8 cellular contexts compared by ENCODE assay signal in genomic region chr6:16759646-16760535, GRCh38. TPM values are rescaled to one million over a fixed set of nuclear protein-coding genes. Genes with fewer than 3 reads are reported as not detected.
DNase-seq lines count a peak whose midpoint lies in the region; ATAC-seq, FAIRE-seq and TF ChIP-seq lines count a peak whose summit lies in the region.

No MANE protein-coding gene starts in this region.

- H3K4me1 Mint-ChIP-seq in astrocyte (ENCODE audit: low read depth, unreplicated experiment): peaks cover 48% of the 10 kb centered on the region

- H3K4me2 ChIP-seq in astrocyte (ENCODE audit: low read length): peak overlapping the region; percentile 88

- peak overlapping the region; percentile 95 for H3K4me3 Mint-ChIP-seq in astrocyte (ENCODE audit: unreplicated experiment)

- H3K4me1 ChIP-seq in astrocyte (ENCODE audit: insufficient read depth, low read length) (peaks cover 41% of the 10 kb centered on the region), aorta (ENCODE audit: control insufficient read depth in 1 of 2, insufficient read depth in 2 of 2, low read length in 2 of 2) (peaks cover 0 to 2% of the 10 kb centered on the region in 2 donors)

- H3K36me3 ChIP-seq in astrocyte (ENCODE audit: insufficient read depth, low read length): no peaks in the 10 kb centered on the region
- H3K36me3 ChIP-seq in aorta (ENCODE audit: control insufficient read depth in 1 of 2, insufficient read depth in 2 of 2, low read length in 1 of 2): no peaks in the 10 kb centered on the region

- no peaks in the 10 kb centered on the region for H3K9me3 Mint-ChIP-seq in astrocyte (ENCODE audit: unreplicated experiment)

- H3K4me3 ChIP-seq in LNCaP clone FGC (ENCODE audit: low read depth, low read length) (peak overlapping the region; percentile 82), astrocyte (ENCODE audit: insufficient read depth, low read depth, low read length) (peak overlapping the region; percentile 84), aorta (ENCODE audit: low read length in 2 of 2) (peak overlapping the region; percentile 93 to 99)

- H3K9me3 ChIP-seq in astrocyte (ENCODE audit: insufficient read depth, low read depth, low read length) (no peaks in the 10 kb centered on the region), aorta (ENCODE audit: control insufficient read depth, low read length) (no peaks in the 10 kb centered on the region)

- peak overlapping the region; percentile 99 for H3K9ac ChIP-seq in astrocyte (ENCODE audit: low read length)

- peak; percentile 23 for ATAC-seq in GM21576 (IDR thresholded peaks at IDR 0.05; ENCODE audit: unreplicated experiment)
- ATAC-seq in aorta (ENCODE audit: low FRiP score): peak; percentile 89

- no peaks in the 10 kb centered on the region for H3K36me3 Mint-ChIP-seq in astrocyte (ENCODE audit: low read depth, unreplicated experiment)

- no peaks in the 10 kb centered on the region for H3K27me3 Mint-ChIP-seq in astrocyte (ENCODE audit: low read depth, unreplicated experiment)

- H3K27me3 ChIP-seq in astrocyte (ENCODE audit: insufficient read depth, low read length) (no peaks in the 10 kb centered on the region), aorta (ENCODE audit: control insufficient read depth in 1 of 2, insufficient read depth in 2 of 2, low read length in 1 of 2) (no peaks in the 10 kb centered on the region)

- H4K20me1 ChIP-seq in astrocyte (ENCODE audit: insufficient read depth, low read length): peaks cover 30% of the 10 kb centered on the region

- intact Hi-C loops in aorta (cut with DNase I): loop anchor here (5.0 to 10.0 kb wide), 10 partner anchors 33 to 428 kb away; no protein-coding TSS in a partner anchor

- H3K79me2 ChIP-seq in astrocyte (ENCODE audit: insufficient read depth, low read length): peaks cover 74% of the 10 kb centered on the region

- H3K27ac ChIP-seq in astrocyte (ENCODE audit: low read depth, low read length): peak overlapping the region; percentile 94
- peak overlapping the region; percentile 72 to 96 for H3K27ac ChIP-seq in aorta (ENCODE audit: low read depth in 1 of 2, low read length in 2 of 2)

- FAIRE-seq in astrocyte (lab: Jason Lieb, UNC): no peak

- 0 out of 2 replicates have a peak, but pooled peaks have one; percentile 0 for TF ChIP-seq CTCF in LNCaP clone FGC (IDR thresholded peaks at IDR 0.05; ENCODE audit: control insufficient read depth, extremely low read depth, insufficient read depth)
- no peak for TF ChIP-seq CTCF in astrocyte (IDR thresholded peaks at IDR 0.05; ENCODE audit: insufficient read depth, low read depth, low read length)

- H3K27ac Mint-ChIP-seq in astrocyte (ENCODE audit: unreplicated experiment): peak overlapping the region; percentile 76

- H2AFZ ChIP-seq in astrocyte (ENCODE audit: low read depth, low read length): no peak overlapping the region

- 0 to 1% methylated on average over 79 to 89 of the region's 89 CpGs for WGBS in aorta, 2 donors

- DNase-seq in DMS114 treated with DMSO at 0.1 percent for 48 hours (lab: John Stamatoyannopoulos, UW; ENCODE audit: unreplicated experiment) (peak; percentile 47), LNCaP clone FGC (ENCODE audit: low read depth) (no peak), T-helper 22 cell (ENCODE audit: low read depth) (peak; percentile 61), astrocyte (ENCODE audit: low read depth) (peak; percentile 81), hepatic stellate cell (ENCODE audit: low spot score) (peak; percentile 76), retina (peak; percentile 94), aorta (peak; percentile 94 to 97)

RNA-seq across cellular contexts. Expression of gene ATXN1, which starts 1.4 kb away (rescaled TPM):
- total RNA-seq in astrocyte: 68.3 and 70.9 TPM in 2 replicates
- total RNA-seq in aorta: 10 to 100 TPM; 77.3 to 85.5 TPM
- 10 to 100 TPM; 11.5 to 14.2 TPM for polyA plus RNA-seq in aorta
